ENCODE assay signal across 19 cellular contexts in genomic region chr12:91628656-91629055, GRCh38.
DNase-seq lines count a peak whose midpoint lies in the region; TF ChIP-seq lines count a peak whose summit lies in the region.
"Had no signal": no experiment of that assay in that cellular context is flagged by ENCODE, and none has a peak within 500 bp of the region (broad histone marks: within the 10 kb centered on the region; RNA-seq: fewer than 3 reads in every experiment).

No MANE protein-coding gene starts in this region.

- H3K27me3 ChIP-seq in A673 (replicated peaks; ENCODE audit: insufficient read depth, low read depth, low read length, poor library complexity): no peaks in the 10 kb centered on the region
- no peaks in the 10 kb centered on the region for H3K27me3 ChIP-seq in WERI-Rb-1 (ENCODE audit: insufficient read depth, low read depth, severe bottlenecking)
- H3K27me3 ChIP-seq: BE2C, SJSA1 had no signal

- H3K4me1 Mint-ChIP-seq in Calu3 (ENCODE audit: low read depth, unreplicated experiment): no peaks in the 10 kb centered on the region
- H3K4me1 Mint-ChIP-seq in activated CD4-positive, alpha-beta T cell treated with anti-CD3 and anti-CD28 coated beads, Interleukin-2, amount 10 ng/mL, durations not matched to agents 7 days and 5 days: no peaks in the 10 kb centered on the region
- H3K4me1 Mint-ChIP-seq: H9 had no signal

- no peaks in the 10 kb centered on the region for H3K27me3 Mint-ChIP-seq in Calu3 (ENCODE audit: unreplicated experiment)
- H3K27me3 Mint-ChIP-seq in activated CD4-positive, alpha-beta T cell treated with anti-CD3 and anti-CD28 coated beads, Interleukin-2, amount 10 ng/mL, durations not matched to agents 7 days and 5 days: no peaks in the 10 kb centered on the region

- H3K36me3 ChIP-seq in A673 (ENCODE audit: insufficient read depth, low read length, poor library complexity, severe bottlenecking) (no peaks in the 10 kb centered on the region), WERI-Rb-1 (no peaks in the 10 kb centered on the region)
- H3K36me3 ChIP-seq: BE2C, SJSA1 had no signal

- CTCF ChIA-PET in A673 (lab: Charles Lee): no interaction called here
- CTCF ChIA-PET in Calu3 (lab: Charles Lee): no interaction called here
- CTCF ChIA-PET in activated CD4-positive, alpha-beta T cell treated with anti-CD3 and anti-CD28 coated beads, Interleukin-2, amount 10 ng/mL, durations not matched to agents 7 days and 5 days (lab: Charles Lee): no interaction called here

- DNase-seq in NCI-H146 (lab: John Stamatoyannopoulos, UW) (peak; percentile 4), NCI-H146 treated with DMSO at 0.1 percent for 48 hours (lab: John Stamatoyannopoulos, UW; ENCODE audit: unreplicated experiment) (no peak), A673 (ENCODE audit: low spot score) (peak; percentile 69), GM04503 (ENCODE audit: low read depth) (peak; percentile 10), WERI-Rb-1 (no peak), Calu3 (no peak), COR-L47 (lab: John Stamatoyannopoulos, UW) (no peak)
- no peak for DNase-seq in activated CD4-positive, alpha-beta T cell treated with anti-CD3 and anti-CD28 coated beads, Interleukin-2, amount 10 ng/mL, durations not matched to agents 7 days and 5 days
- DNase-seq: BE2C, DND-41, H9, HFFc6, Karpas-422, NCI-H1436, NCI-H2029, NCI-H748 treated with DMSO at 0.1 percent for 48 hours, OCI-M1 had no signal

- no TSS peak for BruUV-seq in A673 (replicated peaks; lab: Mats Ljungman, UMichigan)
- no TSS peak for BruUV-seq in Calu3 (replicated peaks; lab: Mats Ljungman, UMichigan)

- H3K4me3 ChIP-seq in A673 (ENCODE audit: low read depth, low read length, poor library complexity, severe bottlenecking): no peak overlapping the region
- H3K4me3 ChIP-seq in WERI-Rb-1 (ENCODE audit: low read depth, low read length): no peak overlapping the region
- H3K4me3 ChIP-seq: SJSA1 had no signal

- POLR2A ChIA-PET in A673 (lab: Charles Lee; ENCODE audit: low non-redundant PET): interaction anchor here (0.6 kb wide), 1 partner anchor 9 kb away, joined by 3 read pairs; no protein-coding TSS in a partner anchor
- POLR2A ChIA-PET in activated CD4-positive, alpha-beta T cell treated with anti-CD3 and anti-CD28 coated beads, Interleukin-2, amount 10 ng/mL, durations not matched to agents 7 days and 5 days (lab: Charles Lee): no interaction called here

- intact Hi-C loops in A673 (cut with micrococcal nuclease; ENCODE audit: unreplicated experiment) (no loop called here), Calu3 (cut with micrococcal nuclease; ENCODE audit: unreplicated experiment) (no loop called here)

- TF ChIP-seq CTCF in A673 (conservative IDR thresholded peaks at IDR 0.05; ENCODE audit: low read depth, low read length): no peak
- no peak for TF ChIP-seq CTCF in WERI-Rb-1 (IDR thresholded peaks at IDR 0.05; ENCODE audit: low read depth, low read length)
- TF ChIP-seq CTCF in Calu3 (IDR thresholded peaks at IDR 0.05; ENCODE audit: unreplicated experiment): no peak

- no peak overlapping the region for H3K4me3 Mint-ChIP-seq in Calu3 (ENCODE audit: low read depth, unreplicated experiment)
- H3K4me3 Mint-ChIP-seq in activated CD4-positive, alpha-beta T cell treated with anti-CD3 and anti-CD28 coated beads, Interleukin-2, amount 10 ng/mL, durations not matched to agents 7 days and 5 days: no peak overlapping the region
- H3K4me3 Mint-ChIP-seq: H9; HFFc6; T-helper 1 cell treated with Interleukin-12 subunit alpha and Interleukin-12 subunit beta and Interleukin-4 antibody, amounts not matched to agents 30 μg/mL and 1 μg/mL, for 36 hours had no signal

- no peaks in the 10 kb centered on the region for H3K36me3 Mint-ChIP-seq in Calu3 (ENCODE audit: insufficient read depth, unreplicated experiment)
- no peaks in the 10 kb centered on the region for H3K36me3 Mint-ChIP-seq in activated CD4-positive, alpha-beta T cell treated with anti-CD3 and anti-CD28 coated beads, Interleukin-2, amount 10 ng/mL, durations not matched to agents 7 days and 5 days (ENCODE audit: low read depth)

- peaks cover 5% of the 10 kb centered on the region for H3K9me3 Mint-ChIP-seq in Calu3 (ENCODE audit: low read depth, unreplicated experiment)
- peaks cover 22% of the 10 kb centered on the region for H3K9me3 Mint-ChIP-seq in activated CD4-positive, alpha-beta T cell treated with anti-CD3 and anti-CD28 coated beads, Interleukin-2, amount 10 ng/mL, durations not matched to agents 7 days and 5 days
- H3K9me3 Mint-ChIP-seq: HFFc6 had no signal

- no peak overlapping the region for H3K27ac ChIP-seq in A673 (ENCODE audit: low read depth, low read length, poor library complexity, severe bottlenecking)
- peak overlapping the region; percentile 19 for H3K27ac ChIP-seq in WERI-Rb-1
- H3K27ac ChIP-seq: SJSA1 had no signal

- H3K27ac Mint-ChIP-seq in Calu3 (ENCODE audit: unreplicated experiment): no peak overlapping the region
- H3K27ac Mint-ChIP-seq in activated CD4-positive, alpha-beta T cell treated with anti-CD3 and anti-CD28 coated beads, Interleukin-2, amount 10 ng/mL, durations not matched to agents 7 days and 5 days: no peak overlapping the region
- H3K27ac Mint-ChIP-seq: H9; HFFc6; T-helper 1 cell treated with Interleukin-12 subunit alpha and Interleukin-12 subunit beta and Interleukin-4 antibody, amounts not matched to agents 30 μg/mL and 1 μg/mL, for 36 hours had no signal

- H3K9me3 ChIP-seq in A673 (ENCODE audit: low read depth, low read length, poor library complexity, severe bottlenecking) (no peaks in the 10 kb centered on the region), WERI-Rb-1 (ENCODE audit: severe bottlenecking) (peaks cover 13% of the 10 kb centered on the region)
- H3K9me3 ChIP-seq: BE2C had no signal

- no peaks in the 10 kb centered on the region for H3K4me1 ChIP-seq in A673 (ENCODE audit: insufficient read depth, low read length, poor library complexity, severe bottlenecking)
- H3K4me1 ChIP-seq: SJSA1 had no signal

Comparison
In these comparisons a context has a peak if more than half of its experiments do, and no peak if none do; other contexts are left out.
1. DNase-seq: peak in NCI-H146 (single experiment), A673 (single experiment) and GM04503 (single experiment); none in NCI-H146 treated with DMSO at 0.1 percent for 48 hours (single experiment), WERI-Rb-1 (single experiment), Calu3 (single experiment), COR-L47 (single experiment) and activated CD4-positive, alpha-beta T cell treated with anti-CD3 and anti-CD28 coated beads, Interleukin-2, amount 10 ng/mL, durations not matched to agents 7 days and 5 days (single experiment).